Comparison of ENCODE assay signal across 23 cellular contexts in genomic region chr9:96067004-96067403, GRCh38.
DNase-seq lines count a peak whose midpoint lies in the region; ATAC-seq and TF ChIP-seq lines count a peak whose summit lies in the region.
"Had no signal": no experiment of that assay in that cellular context is flagged by ENCODE, and none has a peak within 500 bp of the region (broad histone marks: within the 10 kb centered on the region; RNA-seq: fewer than 3 reads in every experiment).

No MANE protein-coding gene starts in this region.

- H3K36me3 ChIP-seq in heart right ventricle (no peaks in the 10 kb centered on the region), psoas muscle (ENCODE audit: insufficient read depth in 1 of 2, low read depth in 1 of 2) (no peaks in the 10 kb centered on the region)
- H3K36me3 ChIP-seq: upper lobe of right lung had no signal

- ATAC-seq in heart right ventricle (peak; percentile 37 to 84 (median 65)), psoas muscle (peak in 3 of 4 donors; percentile 7 to 39 (median 36)), GM19351 (IDR thresholded peaks at IDR 0.05; ENCODE audit: unreplicated experiment) (no peak)
- ATAC-seq: activated CD4-positive, alpha-beta T cell treated with anti-CD3 and anti-CD28 coated beads for 36 hours; PC-3; T-cell; upper lobe of right lung had no signal

- no peaks in the 10 kb centered on the region for H3K4me1 Mint-ChIP-seq in glutamatergic neuron (ENCODE audit: low read depth, unreplicated experiment)
- H3K4me1 Mint-ChIP-seq: activated CD4-positive, alpha-beta T cell treated with anti-CD3 and anti-CD28 coated beads for 36 hours had no signal

- 67 to 70% methylated on average over 7 of the region's 7 CpGs for WGBS in heart right ventricle, 2 donors
- 29 to 35% (median 29%) methylated on average over 7 of the region's 7 CpGs for WGBS in psoas muscle, 3 donors

- H3K27ac ChIP-seq in heart right ventricle (peak overlapping the region in 4 of 10 donors; percentile 5 to 27 (median 10)), psoas muscle (no peak overlapping the region)
- H3K27ac ChIP-seq: C4-2B, upper lobe of right lung had no signal

- peaks cover 0 to 17% (median 3%) of the 10 kb centered on the region in 9 donors for H3K4me1 ChIP-seq in heart right ventricle
- peaks cover 11% of the 10 kb centered on the region for H3K4me1 ChIP-seq in psoas muscle
- H3K4me1 ChIP-seq: upper lobe of right lung had no signal

- H3K9me3 Mint-ChIP-seq in glutamatergic neuron (ENCODE audit: unreplicated experiment) = peaks cover 2% of the 10 kb centered on the region
- H3K9me3 Mint-ChIP-seq: activated T-cell treated with anti-CD3 and anti-CD28 coated beads, Interleukin-2, amount 50 U/mL, for 24 hours; stimulated activated naive CD8-positive, alpha-beta T cell treated with anti-CD3 and anti-CD28 coated beads, Interleukin-15, Interleukin-2, amounts not matched to agents 100 ng/mL and 50 ng/mL, for 24 hours; T-cell had no signal

- no peaks in the 10 kb centered on the region for H3K27me3 Mint-ChIP-seq in glutamatergic neuron (ENCODE audit: unreplicated experiment)
- H3K27me3 Mint-ChIP-seq: activated T-cell treated with anti-CD3 and anti-CD28 coated beads, Interleukin-2, amount 50 U/mL, for 24 hours; stimulated activated naive CD8-positive, alpha-beta T cell treated with anti-CD3 and anti-CD28 coated beads, Interleukin-15, Interleukin-2, amounts not matched to agents 100 ng/mL and 50 ng/mL, for 24 hours had no signal

- H3K9me3 ChIP-seq in heart right ventricle (no peaks in the 10 kb centered on the region), psoas muscle (no peaks in the 10 kb centered on the region)
- H3K9me3 ChIP-seq: upper lobe of right lung had no signal

- no peaks in the 10 kb centered on the region for H3K36me3 Mint-ChIP-seq in glutamatergic neuron (ENCODE audit: unreplicated experiment)
- H3K36me3 Mint-ChIP-seq: T-cell had no signal

- H3K4me3 ChIP-seq in AG10803 (ENCODE audit: low read length) (no peak overlapping the region), heart right ventricle (no peak overlapping the region), psoas muscle (no peak overlapping the region)
- H3K4me3 ChIP-seq: upper lobe of right lung had no signal

- H3K4me3 Mint-ChIP-seq in glutamatergic neuron (ENCODE audit: unreplicated experiment) = no peak overlapping the region
- H3K4me3 Mint-ChIP-seq: activated CD4-positive, alpha-beta T cell treated with anti-CD3 and anti-CD28 coated beads for 36 hours; activated T-cell treated with anti-CD3 and anti-CD28 coated beads, Interleukin-2, amount 50 U/mL, for 24 hours; stimulated activated naive CD8-positive, alpha-beta T cell treated with anti-CD3 and anti-CD28 coated beads, Interleukin-15, Interleukin-2, amounts not matched to agents 100 ng/mL and 50 ng/mL, for 24 hours; T-cell had no signal

- intact Hi-C loops in heart right ventricle (cut with DNase I) (loop anchor here in 3 of 10 donors (5.0 to 10.0 kb wide), 3 partner anchors 148 to 342 kb away; no protein-coding TSS in a partner anchor), psoas muscle (cut with DNase I) (no loop called here)

- H3K27me3 ChIP-seq in heart right ventricle (peaks cover 0 to 7% (median 0%) of the 10 kb centered on the region in 7 donors), psoas muscle (ENCODE audit: insufficient read depth in 3 of 3, low read length in 2 of 3) (no peaks in the 10 kb centered on the region)
- H3K27me3 ChIP-seq: upper lobe of right lung had no signal

- peak; percentile 14 for DNase-seq in AG10803 (ENCODE audit: low read depth)
- peak; percentile 12 for DNase-seq in brain pericyte (ENCODE audit: low read depth, low spot score)
- peak; percentile 50 to 57 for DNase-seq in heart right ventricle
- no peak for DNase-seq in psoas muscle
- no peak for DNase-seq in glutamatergic neuron
- no peak for DNase-seq in EL
- DNase-seq in iPS-NIHi7 (ENCODE audit: extremely low spot score) = no peak
- DNase-seq: activated CD4-positive, alpha-beta T cell treated with anti-CD3 and anti-CD28 coated beads for 36 hours; activated CD8-positive, alpha-beta memory T cell treated with anti-CD3 and anti-CD28 coated beads for 24 hours; activated naive CD4-positive, alpha-beta T cell treated with Interleukin-2 at 50 U/mL for 16 hours; activated T-cell treated with anti-CD3 and anti-CD28 coated beads, Interleukin-2, amount 50 U/mL, for 24 hours; Calu3; Kasumi-1; mammary epithelial cell; NCI-H1694 treated with DMSO at 0.1 percent for 48 hours; NCI-H226; PC-3; SIG-M5; T-cell; upper lobe of right lung had no signal

- no peak for TF ChIP-seq CTCF in AG10803 (conservative IDR thresholded peaks at IDR 0.05; ENCODE audit: low read length)
- TF ChIP-seq CTCF in heart right ventricle (IDR thresholded peaks at IDR 0.05) = no peak
- no peak for TF ChIP-seq CTCF in psoas muscle (IDR thresholded peaks at IDR 0.05)
- TF ChIP-seq CTCF in glutamatergic neuron (IDR thresholded peaks at IDR 0.05; ENCODE audit: partially characterized antibody, unreplicated experiment) = no peak

- no peak overlapping the region for H3K27ac Mint-ChIP-seq in glutamatergic neuron (ENCODE audit: unreplicated experiment)
- H3K27ac Mint-ChIP-seq: activated CD4-positive, alpha-beta T cell treated with anti-CD3 and anti-CD28 coated beads for 36 hours; activated T-cell treated with anti-CD3 and anti-CD28 coated beads, Interleukin-2, amount 50 U/mL, for 24 hours; stimulated activated naive CD8-positive, alpha-beta T cell treated with anti-CD3 and anti-CD28 coated beads, Interleukin-15, Interleukin-2, amounts not matched to agents 100 ng/mL and 50 ng/mL, for 24 hours; T-cell had no signal

Comparison
In these comparisons a context has a peak if more than half of its experiments do, and no peak if none do; other contexts are left out.
1. DNase-seq: peak in AG10803 (single experiment), brain pericyte (single experiment) and heart right ventricle (2 of 2); none in psoas muscle (0 of 2), glutamatergic neuron (single experiment), EL (single experiment) and iPS-NIHi7 (single experiment).